Comparison of ENCODE assay signal across 26 cellular contexts in the genomic region with DNA sequence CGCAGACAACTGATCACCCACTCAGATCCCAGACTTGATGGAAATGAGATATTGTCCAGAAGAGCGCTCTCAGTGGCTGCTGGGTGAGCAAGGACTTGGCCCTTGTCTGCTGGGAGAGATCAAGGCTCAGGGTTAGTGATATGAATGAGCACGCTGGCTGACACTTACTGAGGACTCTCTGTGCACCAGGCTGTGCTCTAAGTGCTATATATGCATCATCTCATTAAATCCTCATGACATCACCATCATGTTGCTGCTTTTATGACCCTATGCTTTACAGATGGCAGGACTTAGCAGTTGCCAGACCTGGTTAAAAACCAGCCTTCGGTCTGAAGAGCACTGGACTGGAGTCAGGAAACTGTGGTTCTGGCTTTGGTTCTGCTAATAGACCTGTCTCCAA.
DNase-seq lines count a peak whose midpoint lies in the region; ATAC-seq and TF ChIP-seq lines count a peak whose summit lies in the region.
"Had no signal": no experiment of that assay in that cellular context is flagged by ENCODE, and none has a peak within 500 bp of the region (broad histone marks: within the 10 kb centered on the region; RNA-seq: fewer than 3 reads in every experiment).

No MANE protein-coding gene starts in this region.

- H3K27me3 ChIP-seq in neural cell (ENCODE audit: insufficient read depth, low read depth, low read length), result no peaks in the 10 kb centered on the region
- H3K27me3 ChIP-seq: BLaER1 treated with 17β-estradiol and CSF1 and Interleukin-3, amounts not matched to agents 10 nM and 100 nM had no signal

- TF ChIP-seq CTCF in neural cell (IDR thresholded peaks at IDR 0.05; ENCODE audit: poor library complexity, severe bottlenecking), result no peak

- peak overlapping the region; percentile 24 for H2AFZ ChIP-seq in neural cell (ENCODE audit: low read depth, low read length)
- H2AFZ ChIP-seq: GM23338 had no signal

- DNase-seq in DMS153 (lab: John Stamatoyannopoulos, UW), result peak; percentile 23
- DNase-seq in NCI-H1436 (lab: John Stamatoyannopoulos, UW), result peak; percentile 7
- DNase-seq in RPMI7951 (ENCODE audit: low read depth), result peak; percentile 41
- no peak for DNase-seq in Right ventricle myocardium superior
- DNase-seq: Caco-2; CD4-positive, alpha-beta memory T cell; DMS 273 treated with DMSO at 0.1 percent for 48 hours; EL; GF-D8; HCEC 1CT; MV-4-11; NCI-H1105 treated with DMSO at 0.1 percent for 48 hours; NCI-H187; NCI-H2107; NCI-H2227 treated with DMSO at 0.1 percent for 48 hours; NCI-H524; OCI-M1; SW 1271; T-helper 17 cell had no signal

- no peak for TF ChIP-seq RAD21 in neural cell (conservative IDR thresholded peaks at IDR 0.05)

- intact Hi-C loops in Right ventricle myocardium superior (cut with DNase I), result no loop called here

- H3F3A ChIP-seq in neural cell (ENCODE audit: insufficient read depth, low read length, poor library complexity, severe bottlenecking), result no peaks in the 10 kb centered on the region

- no peak for ATAC-seq in HG03196 (IDR thresholded peaks at IDR 0.05; ENCODE audit: unreplicated experiment)
- ATAC-seq in Right ventricle myocardium superior (ENCODE audit: poor library complexity), result no peak
- no peak for ATAC-seq in HG03097 (IDR thresholded peaks at IDR 0.05; ENCODE audit: low FRiP score, unreplicated experiment)
- ATAC-seq: A549, GM23338, Right ventricle myocardium inferior, T-helper 17 cell had no signal

- no peak overlapping the region for H3K4me2 ChIP-seq in neural cell (ENCODE audit: low read length)
- H3K4me2 ChIP-seq: A549, GM23338 had no signal

- no peaks in the 10 kb centered on the region for H4K20me1 ChIP-seq in neural cell (ENCODE audit: insufficient read depth)
- H4K20me1 ChIP-seq: BLaER1 treated with 17β-estradiol and CSF1 and Interleukin-3, amounts not matched to agents 10 nM and 100 nM had no signal

- H3K9me2 ChIP-seq in neural cell (ENCODE audit: insufficient read depth, low read length), result no peaks in the 10 kb centered on the region

- peak overlapping the region; percentile 41 for H3K9ac ChIP-seq in neural cell (ENCODE audit: low read length)
- H3K9ac ChIP-seq: BLaER1 treated with 17β-estradiol and CSF1 and Interleukin-3, amounts not matched to agents 10 nM and 100 nM had no signal

- peak overlapping the region; percentile 83 for H3K27ac ChIP-seq in neural cell (ENCODE audit: low read length)
- H3K27ac ChIP-seq: A549; BLaER1 treated with 17β-estradiol and CSF1 and Interleukin-3, amounts not matched to agents 10 nM and 100 nM had no signal

- no peaks in the 10 kb centered on the region for H3K36me3 ChIP-seq in neural cell (ENCODE audit: insufficient read depth, low read length)
- H3K36me3 ChIP-seq: BLaER1 treated with 17β-estradiol and CSF1 and Interleukin-3, amounts not matched to agents 10 nM and 100 nM had no signal

- no peak for TF ChIP-seq EP300 in neural cell (conservative IDR thresholded peaks at IDR 0.05; ENCODE audit: poor library complexity, severe bottlenecking)

- H3K79me2 ChIP-seq in neural cell (replicated peaks; ENCODE audit: insufficient read depth, low read length), result no peaks in the 10 kb centered on the region

- no peak overlapping the region for H3K4me3 ChIP-seq in neural cell (ENCODE audit: low read length)
- H3K4me3 ChIP-seq: A549; BLaER1 treated with 17β-estradiol and CSF1 and Interleukin-3, amounts not matched to agents 10 nM and 100 nM; GM23338 had no signal

- H3K9me3 ChIP-seq in neural cell (ENCODE audit: low read length), result peaks cover 5% of the 10 kb centered on the region
- H3K9me3 ChIP-seq: A549, Caco-2 had no signal

TF ChIP-seq in neural cell, 6 proteins besides CTCF, POLR2A, EP300 and RAD21:
- TF ChIP-seq SMC3 (conservative IDR thresholded peaks at IDR 0.05; ENCODE audit: poor library complexity), result no peak
- TF ChIP-seq, protein P1, sequence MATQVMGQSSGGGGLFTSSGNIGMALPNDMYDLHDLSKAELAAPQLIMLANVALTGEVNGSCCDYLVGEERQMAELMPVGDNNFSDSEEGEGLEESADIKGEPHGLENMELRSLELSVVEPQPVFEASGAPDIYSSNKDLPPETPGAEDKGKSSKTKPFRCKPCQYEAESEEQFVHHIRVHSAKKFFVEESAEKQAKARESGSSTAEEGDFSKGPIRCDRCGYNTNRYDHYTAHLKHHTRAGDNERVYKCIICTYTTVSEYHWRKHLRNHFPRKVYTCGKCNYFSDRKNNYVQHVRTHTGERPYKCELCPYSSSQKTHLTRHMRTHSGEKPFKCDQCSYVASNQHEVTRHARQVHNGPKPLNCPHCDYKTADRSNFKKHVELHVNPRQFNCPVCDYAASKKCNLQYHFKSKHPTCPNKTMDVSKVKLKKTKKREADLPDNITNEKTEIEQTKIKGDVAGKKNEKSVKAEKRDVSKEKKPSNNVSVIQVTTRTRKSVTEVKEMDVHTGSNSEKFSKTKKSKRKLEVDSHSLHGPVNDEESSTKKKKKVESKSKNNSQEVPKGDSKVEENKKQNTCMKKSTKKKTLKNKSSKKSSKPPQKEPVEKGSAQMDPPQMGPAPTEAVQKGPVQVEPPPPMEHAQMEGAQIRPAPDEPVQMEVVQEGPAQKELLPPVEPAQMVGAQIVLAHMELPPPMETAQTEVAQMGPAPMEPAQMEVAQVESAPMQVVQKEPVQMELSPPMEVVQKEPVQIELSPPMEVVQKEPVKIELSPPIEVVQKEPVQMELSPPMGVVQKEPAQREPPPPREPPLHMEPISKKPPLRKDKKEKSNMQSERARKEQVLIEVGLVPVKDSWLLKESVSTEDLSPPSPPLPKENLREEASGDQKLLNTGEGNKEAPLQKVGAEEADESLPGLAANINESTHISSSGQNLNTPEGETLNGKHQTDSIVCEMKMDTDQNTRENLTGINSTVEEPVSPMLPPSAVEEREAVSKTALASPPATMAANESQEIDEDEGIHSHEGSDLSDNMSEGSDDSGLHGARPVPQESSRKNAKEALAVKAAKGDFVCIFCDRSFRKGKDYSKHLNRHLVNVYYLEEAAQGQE (IDR thresholded peaks at IDR 0.05; ENCODE audit: borderline replicate concordance), result no peak
